ENCODE assay signal across 37 cellular contexts in genomic region chr6:984031-984430, GRCh38.
"Had no signal": no experiment of that assay in that cellular context is flagged by ENCODE, and none has a peak within 500 bp of the region (broad histone marks: within the 10 kb centered on the region; RNA-seq: fewer than 3 reads in every experiment).

No MANE protein-coding gene starts in this region.

- H3K36me3 Mint-ChIP-seq: activated naive CD4-positive, alpha-beta T cell treated with anti-CD3 and anti-CD28 coated beads, Interleukin-2, amount 10 ng/mL, durations not matched to agents 7 days and 5 days; activated naive CD4-positive, alpha-beta T cell treated with anti-CD3 and anti-CD28 coated beads, Interleukin-2, amount 50 U/mL, for 24 hours; activated naive CD4-positive, alpha-beta T cell treated with anti-CD3 and anti-CD28 coated beads, Interleukin-2, amount 50 U/mL, for 72 hours; activated naive CD8-positive, alpha-beta T cell treated with anti-CD3 and anti-CD28 coated beads for 36 hours; activated naive CD8-positive, alpha-beta T cell treated with anti-CD3 and anti-CD28 coated beads, Interleukin-2, amount 10 ng/mL, durations not matched to agents 7 days and 5 days; brain had no signal

- H3K4me3 Mint-ChIP-seq: activated naive CD4-positive, alpha-beta T cell treated with anti-CD3 and anti-CD28 coated beads for 36 hours; activated naive CD4-positive, alpha-beta T cell treated with anti-CD3 and anti-CD28 coated beads, Interleukin-2, amount 10 ng/mL, durations not matched to agents 7 days and 5 days; activated naive CD4-positive, alpha-beta T cell treated with anti-CD3 and anti-CD28 coated beads, Interleukin-2, amount 50 U/mL, for 24 hours; activated naive CD8-positive, alpha-beta T cell; activated naive CD8-positive, alpha-beta T cell treated with anti-CD3 and anti-CD28 coated beads for 36 hours; activated naive CD8-positive, alpha-beta T cell treated with anti-CD3 and anti-CD28 coated beads, Interleukin-2, amount 10 ng/mL, durations not matched to agents 7 days and 5 days; activated naive CD8-positive, alpha-beta T cell treated with anti-CD3 and anti-CD28 coated beads, Interleukin-2, amount 50 U/mL, for 24 hours; activated T-cell treated with anti-CD3 and anti-CD28 coated beads, Interleukin-2, amount 50 U/mL, for 24 hours; activated T-cell treated with anti-CD3 and anti-CD28 coated beads, Interleukin-2, amount 50 U/mL, for 4 hours; activated T-cell treated with anti-CD3 and anti-CD28 coated beads, Interleukin-2, amount 50 U/mL, for 72 hours; activated T-helper 1 cell treated with anti-CD3 and anti-CD28 coated beads, Interleukin-12 subunit alpha, Interleukin-12 subunit beta, Interleukin-2, Interleukin-4 antibody, amounts not matched to agents 30 ng/mL and 10 ng/mL and 1 ng/mL, durations not matched to agents 14 hours and 24 hours and 36 hours; activated T-helper 17 cell treated with anti-CD3 and anti-CD28 coated beads, Interleukin-2, amount 50 U/mL, for 72 hours; brain; central memory CD8-positive, alpha-beta T cell had no signal

- DNase-seq: activated effector memory CD4-positive, alpha-beta T cell treated with anti-CD3 and anti-CD28 coated beads, Interleukin-2, amount 50 U/mL, for 16 hours; activated effector memory CD4-positive, alpha-beta T cell treated with Interleukin-2 at 50 U/mL for 16 hours; activated gamma-delta T cell; activated gamma-delta T cell treated with Interleukin-2 at 50 U/mL for 16 hours; activated naive CD4-positive, alpha-beta T cell; activated naive CD4-positive, alpha-beta T cell treated with anti-CD3 and anti-CD28 coated beads for 36 hours; activated naive CD4-positive, alpha-beta T cell treated with anti-CD3 and anti-CD28 coated beads, Interleukin-2, amount 10 ng/mL, durations not matched to agents 7 days and 5 days; activated naive CD4-positive, alpha-beta T cell treated with anti-CD3 and anti-CD28 coated beads, Interleukin-2, amount 50 U/mL, for 16 hours; activated naive CD4-positive, alpha-beta T cell treated with Interleukin-2 at 50 U/mL for 16 hours; activated naive CD8-positive, alpha-beta T cell treated with anti-CD3 and anti-CD28 coated beads for 36 hours; activated naive CD8-positive, alpha-beta T cell treated with anti-CD3 and anti-CD28 coated beads, Interleukin-2, amount 10 ng/mL, durations not matched to agents 7 days and 5 days; activated naive CD8-positive, alpha-beta T cell treated with anti-CD3 and anti-CD28 coated beads, Interleukin-2, amount 50 U/mL, for 24 hours; activated T-cell treated with anti-CD3 and anti-CD28 coated beads, Interleukin-2, amount 50 U/mL, for 24 hours; activated T-cell treated with anti-CD3 and anti-CD28 coated beads, Interleukin-2, amount 50 U/mL, for 4 hours; activated T-cell treated with anti-CD3 and anti-CD28 coated beads, Interleukin-2, amount 50 U/mL, for 48 hours; activated T-cell treated with anti-CD3 and anti-CD28 coated beads, Interleukin-2, amount 50 U/mL, for 72 hours; adrenal gland; amniotic stem cell; amygdala; anterior cingulate cortex; aorta; body of pancreas; brain microvascular endothelial cell; caudate nucleus; central memory CD4-positive, alpha-beta T cell; cerebellar nuclear complex had no signal

- H3K9me3 ChIP-seq: adrenal gland, ascending aorta, body of pancreas had no signal

- H3K27me3 Mint-ChIP-seq: brain had no signal

- H3K9me3 Mint-ChIP-seq: activated naive CD4-positive, alpha-beta T cell treated with anti-CD3 and anti-CD28 coated beads for 36 hours; activated naive CD4-positive, alpha-beta T cell treated with anti-CD3 and anti-CD28 coated beads, Interleukin-2, amount 10 ng/mL, durations not matched to agents 7 days and 5 days; activated naive CD8-positive, alpha-beta T cell treated with anti-CD3 and anti-CD28 coated beads for 36 hours; activated T-cell treated with anti-CD3 and anti-CD28 coated beads, Interleukin-2, amount 50 U/mL, for 24 hours; activated T-cell treated with anti-CD3 and anti-CD28 coated beads, Interleukin-2, amount 50 U/mL, for 4 hours; activated T-helper 17 cell treated with anti-CD3 and anti-CD28 coated beads, Interleukin-2, amount 50 U/mL, for 72 hours; activated T-helper 2 cell treated with anti-CD3 and anti-CD28 coated beads, Interferon-gamma antibody, Interleukin-2, Interleukin-4, amounts not matched to agents 10 μg/mL and 5 μg/mL and 100 μg/mL, durations not matched to agents 14 hours and 24 hours and 36 hours; central memory CD8-positive, alpha-beta T cell had no signal

- H3K27ac ChIP-seq: adrenal gland, ascending aorta, body of pancreas, brain microvascular endothelial cell, breast epithelium, cardiac muscle cell had no signal

- H3K4me1 Mint-ChIP-seq: activated naive CD4-positive, alpha-beta T cell treated with anti-CD3 and anti-CD28 coated beads, Interleukin-2, amount 10 ng/mL, durations not matched to agents 7 days and 5 days; activated naive CD4-positive, alpha-beta T cell treated with anti-CD3 and anti-CD28 coated beads, Interleukin-2, amount 50 U/mL, for 24 hours; activated naive CD8-positive, alpha-beta T cell treated with anti-CD3 and anti-CD28 coated beads for 36 hours; activated naive CD8-positive, alpha-beta T cell treated with anti-CD3 and anti-CD28 coated beads, Interleukin-2, amount 10 ng/mL, durations not matched to agents 7 days and 5 days; activated naive CD8-positive, alpha-beta T cell treated with anti-CD3 and anti-CD28 coated beads, Interleukin-2, amount 50 U/mL, for 24 hours; activated T-helper 17 cell treated with anti-CD3 and anti-CD28 coated beads, Interleukin-2, amount 50 U/mL, for 72 hours; brain; central memory CD8-positive, alpha-beta T cell had no signal

- H3K27me3 ChIP-seq: adrenal gland, ascending aorta, body of pancreas, brain microvascular endothelial cell, breast epithelium, cardiac muscle cell had no signal

- H3K27ac Mint-ChIP-seq: activated naive CD4-positive, alpha-beta T cell treated with anti-CD3 and anti-CD28 coated beads for 36 hours; activated naive CD4-positive, alpha-beta T cell treated with anti-CD3 and anti-CD28 coated beads, Interleukin-2, amount 10 ng/mL, durations not matched to agents 7 days and 5 days; activated naive CD4-positive, alpha-beta T cell treated with anti-CD3 and anti-CD28 coated beads, Interleukin-2, amount 50 U/mL, for 24 hours; activated naive CD4-positive, alpha-beta T cell treated with anti-CD3 and anti-CD28 coated beads, Interleukin-2, amount 50 U/mL, for 72 hours; activated naive CD8-positive, alpha-beta T cell; activated naive CD8-positive, alpha-beta T cell treated with anti-CD3 and anti-CD28 coated beads for 36 hours; activated naive CD8-positive, alpha-beta T cell treated with anti-CD3 and anti-CD28 coated beads, Interleukin-2, amount 10 ng/mL, durations not matched to agents 7 days and 5 days; activated naive CD8-positive, alpha-beta T cell treated with anti-CD3 and anti-CD28 coated beads, Interleukin-2, amount 50 U/mL, for 24 hours; activated T-cell treated with anti-CD3 and anti-CD28 coated beads, Interleukin-2, amount 50 U/mL, for 24 hours; activated T-cell treated with anti-CD3 and anti-CD28 coated beads, Interleukin-2, amount 50 U/mL, for 72 hours; activated T-helper 1 cell treated with anti-CD3 and anti-CD28 coated beads, Interleukin-12 subunit alpha, Interleukin-12 subunit beta, Interleukin-2, Interleukin-4 antibody, amounts not matched to agents 30 ng/mL and 10 ng/mL and 1 ng/mL, durations not matched to agents 14 hours and 24 hours and 36 hours; activated T-helper 17 cell treated with anti-CD3 and anti-CD28 coated beads, Interleukin-2, amount 50 U/mL, for 72 hours; activated T-helper 2 cell treated with anti-CD3 and anti-CD28 coated beads, Interferon-gamma antibody, Interleukin-2, Interleukin-4, amounts not matched to agents 10 μg/mL and 5 μg/mL and 100 μg/mL, durations not matched to agents 14 hours and 24 hours and 36 hours; brain had no signal

- H3K36me3 ChIP-seq: adrenal gland, ascending aorta, brain microvascular endothelial cell, breast epithelium, cardiac muscle cell had no signal

- H3K4me3 ChIP-seq: adrenal gland, ascending aorta, body of pancreas, breast epithelium, cardiac muscle cell had no signal

- H3K4me1 ChIP-seq: adrenal gland, ascending aorta, body of pancreas, breast epithelium had no signal
